Comparison of ENCODE assay signal across 1 cellular context in genomic region chr10:24457661-24458318, GRCh38.
TF ChIP-seq lines count a peak whose summit lies in the region.

No MANE protein-coding gene starts in this region.

TF ChIP-seq in WTC11, 78 proteins besides CTCF, POLR2A, EP300 and RAD21 (continued from another document):
- no peak for TF ChIP-seq MXD4 (CRISPR knock-in tag; IDR thresholded peaks at IDR 0.05; ENCODE audit: borderline replicate concordance)
- no peak for TF ChIP-seq E2F1 (CRISPR knock-in tag; IDR thresholded peaks at IDR 0.05)
- TF ChIP-seq SP1 (CRISPR knock-in tag; conservative IDR thresholded peaks at IDR 0.05): no peak
- TF ChIP-seq OVOL2 (CRISPR knock-in tag; IDR thresholded peaks at IDR 0.05; ENCODE audit: borderline replicate concordance): no peak
- TF ChIP-seq FOXK1 (CRISPR knock-in tag; IDR thresholded peaks at IDR 0.05): no peak
- no peak for TF ChIP-seq ZNF396 (CRISPR knock-in tag; IDR thresholded peaks at IDR 0.05; ENCODE audit: borderline replicate concordance)
